ENCODE assay signal across 41 cellular contexts in genomic region chr6:1545654-1546053, GRCh38.
"Had no signal": no experiment of that assay in that cellular context is flagged by ENCODE, and none has a peak within 500 bp of the region (broad histone marks: within the 10 kb centered on the region; RNA-seq: fewer than 3 reads in every experiment).

No MANE protein-coding gene starts in this region.

- H3K4me3 ChIP-seq: adrenal gland, ascending aorta, body of pancreas, breast epithelium, cardiac muscle cell had no signal

- ATAC-seq: activated naive CD4-positive, alpha-beta T cell treated with anti-CD3 and anti-CD28 coated beads, Interleukin-2, amount 50 U/mL, for 72 hours; activated naive CD8-positive, alpha-beta T cell treated with anti-CD3 and anti-CD28 coated beads, Interleukin-2, amount 50 U/mL, for 24 hours; activated T-cell treated with anti-CD3 and anti-CD28 coated beads, Interleukin-2, amount 50 U/mL, for 4 hours; activated T-cell treated with anti-CD3 and anti-CD28 coated beads, Interleukin-2, amount 50 U/mL, for 72 hours; activated T-helper 17 cell treated with anti-CD3 and anti-CD28 coated beads, Interleukin-2, amount 50 U/mL, for 72 hours; body of pancreas had no signal

- H3K27me3 ChIP-seq: adrenal gland, ascending aorta, body of pancreas, brain microvascular endothelial cell, breast epithelium, cardiac muscle cell had no signal

- H3K9me3 ChIP-seq: adrenal gland, ascending aorta, body of pancreas, breast epithelium had no signal

- H3K36me3 Mint-ChIP-seq: brain had no signal

- H3K36me3 ChIP-seq: adrenal gland, brain microvascular endothelial cell, breast epithelium, cardiac muscle cell had no signal

- H3K4me1 Mint-ChIP-seq: activated naive CD4-positive, alpha-beta T cell treated with anti-CD3 and anti-CD28 coated beads, Interleukin-2, amount 10 ng/mL, durations not matched to agents 7 days and 5 days; activated naive CD4-positive, alpha-beta T cell treated with anti-CD3 and anti-CD28 coated beads, Interleukin-2, amount 50 U/mL, for 24 hours; activated naive CD8-positive, alpha-beta T cell treated with anti-CD3 and anti-CD28 coated beads for 36 hours; activated naive CD8-positive, alpha-beta T cell treated with anti-CD3 and anti-CD28 coated beads, Interleukin-2, amount 10 ng/mL, durations not matched to agents 7 days and 5 days; activated naive CD8-positive, alpha-beta T cell treated with anti-CD3 and anti-CD28 coated beads, Interleukin-2, amount 50 U/mL, for 24 hours; activated T-helper 17 cell treated with anti-CD3 and anti-CD28 coated beads, Interleukin-2, amount 50 U/mL, for 72 hours; brain; central memory CD8-positive, alpha-beta T cell had no signal

- H3K27me3 Mint-ChIP-seq: activated naive CD4-positive, alpha-beta T cell treated with anti-CD3 and anti-CD28 coated beads, Interleukin-2, amount 50 U/mL, for 24 hours; activated naive CD8-positive, alpha-beta T cell; activated naive CD8-positive, alpha-beta T cell treated with anti-CD3 and anti-CD28 coated beads for 36 hours; activated naive CD8-positive, alpha-beta T cell treated with anti-CD3 and anti-CD28 coated beads, Interleukin-2, amount 50 U/mL, for 24 hours; activated T-cell treated with anti-CD3 and anti-CD28 coated beads, Interleukin-2, amount 50 U/mL, for 24 hours; activated T-helper 17 cell treated with anti-CD3 and anti-CD28 coated beads, Interleukin-2, amount 50 U/mL, for 72 hours; central memory CD8-positive, alpha-beta T cell had no signal

- H3K9me3 Mint-ChIP-seq: activated naive CD4-positive, alpha-beta T cell treated with anti-CD3 and anti-CD28 coated beads for 36 hours; activated naive CD8-positive, alpha-beta T cell treated with anti-CD3 and anti-CD28 coated beads, Interleukin-2, amount 50 U/mL, for 24 hours; activated T-cell treated with anti-CD3 and anti-CD28 coated beads, Interleukin-2, amount 50 U/mL, for 24 hours; activated T-cell treated with anti-CD3 and anti-CD28 coated beads, Interleukin-2, amount 50 U/mL, for 4 hours; activated T-helper 17 cell treated with anti-CD3 and anti-CD28 coated beads, Interleukin-2, amount 50 U/mL, for 72 hours; activated T-helper 2 cell treated with anti-CD3 and anti-CD28 coated beads, Interferon-gamma antibody, Interleukin-2, Interleukin-4, amounts not matched to agents 10 μg/mL and 5 μg/mL and 100 μg/mL, durations not matched to agents 14 hours and 24 hours and 36 hours; central memory CD8-positive, alpha-beta T cell had no signal

- FAIRE-seq: astrocyte, bronchial epithelial cell had no signal

- DNase-seq: activated effector memory CD4-positive, alpha-beta T cell treated with anti-CD3 and anti-CD28 coated beads, Interleukin-2, amount 50 U/mL, for 16 hours; activated effector memory CD4-positive, alpha-beta T cell treated with Interleukin-2 at 50 U/mL for 16 hours; activated gamma-delta T cell; activated gamma-delta T cell treated with Interleukin-2 at 50 U/mL for 16 hours; activated naive CD4-positive, alpha-beta T cell; activated naive CD4-positive, alpha-beta T cell treated with anti-CD3 and anti-CD28 coated beads for 36 hours; activated naive CD4-positive, alpha-beta T cell treated with anti-CD3 and anti-CD28 coated beads, Interleukin-2, amount 10 ng/mL, durations not matched to agents 7 days and 5 days; activated naive CD4-positive, alpha-beta T cell treated with anti-CD3 and anti-CD28 coated beads, Interleukin-2, amount 50 U/mL, for 16 hours; activated naive CD4-positive, alpha-beta T cell treated with Interleukin-2 at 50 U/mL for 16 hours; activated naive CD8-positive, alpha-beta T cell treated with anti-CD3 and anti-CD28 coated beads for 36 hours; activated naive CD8-positive, alpha-beta T cell treated with anti-CD3 and anti-CD28 coated beads, Interleukin-2, amount 10 ng/mL, durations not matched to agents 7 days and 5 days; activated naive CD8-positive, alpha-beta T cell treated with anti-CD3 and anti-CD28 coated beads, Interleukin-2, amount 50 U/mL, for 24 hours; activated T-cell treated with anti-CD3 and anti-CD28 coated beads for 4 hours; activated T-cell treated with anti-CD3 and anti-CD28 coated beads, Interleukin-2, amount 50 U/mL, for 1 hour; activated T-cell treated with anti-CD3 and anti-CD28 coated beads, Interleukin-2, amount 50 U/mL, for 24 hours; activated T-cell treated with anti-CD3 and anti-CD28 coated beads, Interleukin-2, amount 50 U/mL, for 4 hours; activated T-cell treated with anti-CD3 and anti-CD28 coated beads, Interleukin-2, amount 50 U/mL, for 48 hours; activated T-cell treated with anti-CD3 and anti-CD28 coated beads, Interleukin-2, amount 50 U/mL, for 72 hours; adrenal gland; amniotic stem cell; amygdala; anterior cingulate cortex; aorta; body of pancreas; brain microvascular endothelial cell; caudate nucleus; central memory CD4-positive, alpha-beta T cell; cerebellar nuclear complex had no signal

- H3K4me3 Mint-ChIP-seq: activated naive CD4-positive, alpha-beta T cell treated with anti-CD3 and anti-CD28 coated beads for 36 hours; activated naive CD4-positive, alpha-beta T cell treated with anti-CD3 and anti-CD28 coated beads, Interleukin-2, amount 10 ng/mL, durations not matched to agents 7 days and 5 days; activated naive CD4-positive, alpha-beta T cell treated with anti-CD3 and anti-CD28 coated beads, Interleukin-2, amount 50 U/mL, for 24 hours; activated naive CD8-positive, alpha-beta T cell; activated naive CD8-positive, alpha-beta T cell treated with anti-CD3 and anti-CD28 coated beads for 36 hours; activated naive CD8-positive, alpha-beta T cell treated with anti-CD3 and anti-CD28 coated beads, Interleukin-2, amount 10 ng/mL, durations not matched to agents 7 days and 5 days; activated naive CD8-positive, alpha-beta T cell treated with anti-CD3 and anti-CD28 coated beads, Interleukin-2, amount 50 U/mL, for 24 hours; activated T-cell treated with anti-CD3 and anti-CD28 coated beads, Interleukin-2, amount 50 U/mL, for 24 hours; activated T-cell treated with anti-CD3 and anti-CD28 coated beads, Interleukin-2, amount 50 U/mL, for 4 hours; activated T-cell treated with anti-CD3 and anti-CD28 coated beads, Interleukin-2, amount 50 U/mL, for 72 hours; activated T-helper 1 cell treated with anti-CD3 and anti-CD28 coated beads, Interleukin-12 subunit alpha, Interleukin-12 subunit beta, Interleukin-2, Interleukin-4 antibody, amounts not matched to agents 30 ng/mL and 10 ng/mL and 1 ng/mL, durations not matched to agents 14 hours and 24 hours and 36 hours; activated T-helper 17 cell treated with anti-CD3 and anti-CD28 coated beads, Interleukin-2, amount 50 U/mL, for 72 hours; brain; central memory CD8-positive, alpha-beta T cell had no signal

- H3K27ac Mint-ChIP-seq: activated naive CD4-positive, alpha-beta T cell treated with anti-CD3 and anti-CD28 coated beads for 36 hours; activated naive CD4-positive, alpha-beta T cell treated with anti-CD3 and anti-CD28 coated beads, Interleukin-2, amount 10 ng/mL, durations not matched to agents 7 days and 5 days; activated naive CD4-positive, alpha-beta T cell treated with anti-CD3 and anti-CD28 coated beads, Interleukin-2, amount 50 U/mL, for 24 hours; activated naive CD4-positive, alpha-beta T cell treated with anti-CD3 and anti-CD28 coated beads, Interleukin-2, amount 50 U/mL, for 72 hours; activated naive CD8-positive, alpha-beta T cell; activated naive CD8-positive, alpha-beta T cell treated with anti-CD3 and anti-CD28 coated beads for 36 hours; activated naive CD8-positive, alpha-beta T cell treated with anti-CD3 and anti-CD28 coated beads, Interleukin-2, amount 10 ng/mL, durations not matched to agents 7 days and 5 days; activated naive CD8-positive, alpha-beta T cell treated with anti-CD3 and anti-CD28 coated beads, Interleukin-2, amount 50 U/mL, for 24 hours; activated T-cell treated with anti-CD3 and anti-CD28 coated beads, Interleukin-2, amount 50 U/mL, for 24 hours; activated T-cell treated with anti-CD3 and anti-CD28 coated beads, Interleukin-2, amount 50 U/mL, for 72 hours; activated T-helper 1 cell treated with anti-CD3 and anti-CD28 coated beads, Interleukin-12 subunit alpha, Interleukin-12 subunit beta, Interleukin-2, Interleukin-4 antibody, amounts not matched to agents 30 ng/mL and 10 ng/mL and 1 ng/mL, durations not matched to agents 14 hours and 24 hours and 36 hours; activated T-helper 17 cell treated with anti-CD3 and anti-CD28 coated beads, Interleukin-2, amount 50 U/mL, for 72 hours; activated T-helper 2 cell treated with anti-CD3 and anti-CD28 coated beads, Interferon-gamma antibody, Interleukin-2, Interleukin-4, amounts not matched to agents 10 μg/mL and 5 μg/mL and 100 μg/mL, durations not matched to agents 14 hours and 24 hours and 36 hours; brain had no signal

- H3K27ac ChIP-seq: adrenal gland, ascending aorta, body of pancreas, brain microvascular endothelial cell, breast epithelium, cardiac muscle cell had no signal

- H3K4me1 ChIP-seq: adrenal gland, ascending aorta, breast epithelium had no signal
